In genomic region chr20:49281059-49281912, GRCh38 we compare ENCODE assay signal across 1 cellular context.
TF ChIP-seq lines count a peak whose summit lies in the region.

No MANE protein-coding gene starts in this region.

TF ChIP-seq in HepG2, 621 proteins besides CTCF, POLR2A, EP300 and RAD21 (continued from another document and continues in another):
- peak; percentile 13 for TF ChIP-seq PAXIP1 (CRISPR knock-in tag; conservative IDR thresholded peaks at IDR 0.05)
- TF ChIP-seq CHD2 (IDR thresholded peaks at IDR 0.05; ENCODE audit: low read depth, low read length): no peak
- TF ChIP-seq CENPT (CRISPR knock-in tag; IDR thresholded peaks at IDR 0.05; ENCODE audit: low read depth): no peak
- TF ChIP-seq, protein P1, sequence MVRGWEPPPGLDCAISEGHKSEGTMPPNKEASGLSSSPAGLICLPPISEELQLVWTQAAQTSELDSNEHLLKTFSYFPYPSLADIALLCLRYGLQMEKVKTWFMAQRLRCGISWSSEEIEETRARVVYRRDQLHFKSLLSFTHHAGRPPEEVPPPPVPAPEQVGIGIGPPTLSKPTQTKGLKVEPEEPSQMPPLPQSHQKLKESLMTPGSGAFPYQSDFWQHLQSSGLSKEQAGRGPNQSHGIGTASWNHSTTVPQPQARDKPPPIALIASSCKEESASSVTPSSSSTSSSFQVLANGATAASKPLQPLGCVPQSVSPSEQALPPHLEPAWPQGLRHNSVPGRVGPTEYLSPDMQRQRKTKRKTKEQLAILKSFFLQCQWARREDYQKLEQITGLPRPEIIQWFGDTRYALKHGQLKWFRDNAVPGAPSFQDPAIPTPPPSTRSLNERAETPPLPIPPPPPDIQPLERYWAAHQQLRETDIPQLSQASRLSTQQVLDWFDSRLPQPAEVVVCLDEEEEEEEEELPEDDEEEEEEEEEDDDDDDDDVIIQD (CRISPR knock-in tag; IDR thresholded peaks at IDR 0.05; ENCODE audit: low read depth): peak; percentile 96
- TF ChIP-seq GFI1 (CRISPR knock-in tag; IDR thresholded peaks at IDR 0.05; ENCODE audit: borderline replicate concordance): peak; percentile 61; the same call in 1 of the 2 replicates
- TF ChIP-seq, protein P2, sequence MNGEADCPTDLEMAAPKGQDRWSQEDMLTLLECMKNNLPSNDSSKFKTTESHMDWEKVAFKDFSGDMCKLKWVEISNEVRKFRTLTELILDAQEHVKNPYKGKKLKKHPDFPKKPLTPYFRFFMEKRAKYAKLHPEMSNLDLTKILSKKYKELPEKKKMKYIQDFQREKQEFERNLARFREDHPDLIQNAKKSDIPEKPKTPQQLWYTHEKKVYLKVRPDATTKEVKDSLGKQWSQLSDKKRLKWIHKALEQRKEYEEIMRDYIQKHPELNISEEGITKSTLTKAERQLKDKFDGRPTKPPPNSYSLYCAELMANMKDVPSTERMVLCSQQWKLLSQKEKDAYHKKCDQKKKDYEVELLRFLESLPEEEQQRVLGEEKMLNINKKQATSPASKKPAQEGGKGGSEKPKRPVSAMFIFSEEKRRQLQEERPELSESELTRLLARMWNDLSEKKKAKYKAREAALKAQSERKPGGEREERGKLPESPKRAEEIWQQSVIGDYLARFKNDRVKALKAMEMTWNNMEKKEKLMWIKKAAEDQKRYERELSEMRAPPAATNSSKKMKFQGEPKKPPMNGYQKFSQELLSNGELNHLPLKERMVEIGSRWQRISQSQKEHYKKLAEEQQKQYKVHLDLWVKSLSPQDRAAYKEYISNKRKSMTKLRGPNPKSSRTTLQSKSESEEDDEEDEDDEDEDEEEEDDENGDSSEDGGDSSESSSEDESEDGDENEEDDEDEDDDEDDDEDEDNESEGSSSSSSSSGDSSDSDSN (CRISPR knock-in tag; IDR thresholded peaks at IDR 0.05): no peak
- peak; percentile 97 for TF ChIP-seq ZNF562 (CRISPR knock-in tag; IDR thresholded peaks at IDR 0.05; ENCODE audit: borderline replicate concordance)
- peak; percentile 98 for TF ChIP-seq ELF3 (CRISPR knock-in tag; IDR thresholded peaks at IDR 0.05)
- TF ChIP-seq, protein P3, sequence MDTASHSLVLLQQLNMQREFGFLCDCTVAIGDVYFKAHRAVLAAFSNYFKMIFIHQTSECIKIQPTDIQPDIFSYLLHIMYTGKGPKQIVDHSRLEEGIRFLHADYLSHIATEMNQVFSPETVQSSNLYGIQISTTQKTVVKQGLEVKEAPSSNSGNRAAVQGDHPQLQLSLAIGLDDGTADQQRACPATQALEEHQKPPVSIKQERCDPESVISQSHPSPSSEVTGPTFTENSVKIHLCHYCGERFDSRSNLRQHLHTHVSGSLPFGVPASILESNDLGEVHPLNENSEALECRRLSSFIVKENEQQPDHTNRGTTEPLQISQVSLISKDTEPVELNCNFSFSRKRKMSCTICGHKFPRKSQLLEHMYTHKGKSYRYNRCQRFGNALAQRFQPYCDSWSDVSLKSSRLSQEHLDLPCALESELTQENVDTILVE (CRISPR knock-in tag; IDR thresholded peaks at IDR 0.05): peak; percentile 39; the same call in 1 of the 2 replicates
- peak; percentile 50 for TF ChIP-seq ZNF12 (CRISPR knock-in tag; IDR thresholded peaks at IDR 0.05)
- TF ChIP-seq MTF2 (CRISPR knock-in tag; IDR thresholded peaks at IDR 0.05; ENCODE audit: borderline replicate concordance): no peak
- TF ChIP-seq ZNF75D (CRISPR knock-in tag; IDR thresholded peaks at IDR 0.05; ENCODE audit: borderline replicate concordance): no peak; the same call in 1 of the 2 replicates
- TF ChIP-seq ZNF577 (CRISPR knock-in tag; IDR thresholded peaks at IDR 0.05; ENCODE audit: borderline replicate concordance, low read depth): no peak
- no peak for TF ChIP-seq CBX1 (IDR thresholded peaks at IDR 0.05; ENCODE audit: low read depth)
- no peak for TF ChIP-seq MIER2 (CRISPR knock-in tag; IDR thresholded peaks at IDR 0.05)
- no peak for TF ChIP-seq ZNF253 (CRISPR knock-in tag; IDR thresholded peaks at IDR 0.05; ENCODE audit: borderline replicate concordance)
- TF ChIP-seq ARHGAP35 (CRISPR knock-in tag; IDR thresholded peaks at IDR 0.05; ENCODE audit: borderline replicate concordance): no peak
- TF ChIP-seq GATA4 (IDR thresholded peaks at IDR 0.05; ENCODE audit: borderline replicate concordance, low read depth): 0 out of 2 replicates have a peak, but pooled peaks have one; percentile 47
- 0 out of 2 replicates have a peak, but pooled peaks have one; percentile 17 for TF ChIP-seq NR2F6 (IDR thresholded peaks at IDR 0.05)
- TF ChIP-seq NR2F6 (CRISPR knock-in tag; IDR thresholded peaks at IDR 0.05): no peak
- TF ChIP-seq ZNF335 (CRISPR knock-in tag; IDR thresholded peaks at IDR 0.05): peak; percentile 49; the same call in 1 of the 2 replicates
- peak; percentile 35; the same call in 1 of the 2 replicates for TF ChIP-seq YEATS4 (CRISPR knock-in tag; IDR thresholded peaks at IDR 0.05; ENCODE audit: borderline replicate concordance)
- TF ChIP-seq, protein P4, sequence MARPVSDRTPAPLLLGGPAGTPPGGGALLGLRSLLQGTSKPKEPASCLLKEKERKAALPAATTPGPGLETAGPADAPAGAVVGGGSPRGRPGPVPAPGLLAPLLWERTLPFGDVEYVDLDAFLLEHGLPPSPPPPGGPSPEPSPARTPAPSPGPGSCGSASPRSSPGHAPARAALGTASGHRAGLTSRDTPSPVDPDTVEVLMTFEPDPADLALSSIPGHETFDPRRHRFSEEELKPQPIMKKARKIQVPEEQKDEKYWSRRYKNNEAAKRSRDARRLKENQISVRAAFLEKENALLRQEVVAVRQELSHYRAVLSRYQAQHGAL (CRISPR knock-in tag; IDR thresholded peaks at IDR 0.05; ENCODE audit: not compliant biosample characterization): no peak
- TF ChIP-seq NFYC (CRISPR knock-in tag; IDR thresholded peaks at IDR 0.05): peak; percentile 86
- TF ChIP-seq, protein P5, sequence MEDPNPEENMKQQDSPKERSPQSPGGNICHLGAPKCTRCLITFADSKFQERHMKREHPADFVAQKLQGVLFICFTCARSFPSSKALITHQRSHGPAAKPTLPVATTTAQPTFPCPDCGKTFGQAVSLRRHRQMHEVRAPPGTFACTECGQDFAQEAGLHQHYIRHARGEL (CRISPR knock-in tag; IDR thresholded peaks at IDR 0.05): no peak
- no peak for TF ChIP-seq MAFK (conservative IDR thresholded peaks at IDR 0.05 in 1 of 2, IDR thresholded peaks at IDR 0.05 in 1 of 2; ENCODE audit: low read length in 2 of 2)
- peak; percentile 39; the same call in 1 of the 2 replicates for TF ChIP-seq TAF1 (CRISPR knock-in tag; IDR thresholded peaks at IDR 0.05)
- TF ChIP-seq ZNF232 (CRISPR knock-in tag; IDR thresholded peaks at IDR 0.05; ENCODE audit: borderline replicate concordance): 0 out of 2 replicates have a peak, but pooled peaks have one; percentile 41
- TF ChIP-seq HOXD1 (CRISPR knock-in tag; IDR thresholded peaks at IDR 0.05): no peak
- no peak for TF ChIP-seq RXRA (CRISPR knock-in tag; IDR thresholded peaks at IDR 0.05)
- TF ChIP-seq NR2F1 (CRISPR knock-in tag; IDR thresholded peaks at IDR 0.05): peak in 1 of 2 experiments; percentile 33; a peak in 1 of 4 replicates
- TF ChIP-seq STAT5B (CRISPR knock-in tag; IDR thresholded peaks at IDR 0.05): no peak
- TF ChIP-seq, protein P6, sequence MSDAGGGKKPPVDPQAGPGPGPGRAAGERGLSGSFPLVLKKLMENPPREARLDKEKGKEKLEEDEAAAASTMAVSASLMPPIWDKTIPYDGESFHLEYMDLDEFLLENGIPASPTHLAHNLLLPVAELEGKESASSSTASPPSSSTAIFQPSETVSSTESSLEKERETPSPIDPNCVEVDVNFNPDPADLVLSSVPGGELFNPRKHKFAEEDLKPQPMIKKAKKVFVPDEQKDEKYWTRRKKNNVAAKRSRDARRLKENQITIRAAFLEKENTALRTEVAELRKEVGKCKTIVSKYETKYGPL (CRISPR knock-in tag; IDR thresholded peaks at IDR 0.05): no peak
- TF ChIP-seq ZSCAN29 (CRISPR knock-in tag; conservative IDR thresholded peaks at IDR 0.05): no peak
- no peak for TF ChIP-seq U2AF1 (optimal IDR thresholded peaks at IDR 0.05; ENCODE audit: low read depth, low read length)
- TF ChIP-seq NKX3-1 (CRISPR knock-in tag; IDR thresholded peaks at IDR 0.05): no peak; the same call in 1 of the 2 replicates
- no peak for TF ChIP-seq ZNF30 (CRISPR knock-in tag; IDR thresholded peaks at IDR 0.05)
- TF ChIP-seq, protein P7, sequence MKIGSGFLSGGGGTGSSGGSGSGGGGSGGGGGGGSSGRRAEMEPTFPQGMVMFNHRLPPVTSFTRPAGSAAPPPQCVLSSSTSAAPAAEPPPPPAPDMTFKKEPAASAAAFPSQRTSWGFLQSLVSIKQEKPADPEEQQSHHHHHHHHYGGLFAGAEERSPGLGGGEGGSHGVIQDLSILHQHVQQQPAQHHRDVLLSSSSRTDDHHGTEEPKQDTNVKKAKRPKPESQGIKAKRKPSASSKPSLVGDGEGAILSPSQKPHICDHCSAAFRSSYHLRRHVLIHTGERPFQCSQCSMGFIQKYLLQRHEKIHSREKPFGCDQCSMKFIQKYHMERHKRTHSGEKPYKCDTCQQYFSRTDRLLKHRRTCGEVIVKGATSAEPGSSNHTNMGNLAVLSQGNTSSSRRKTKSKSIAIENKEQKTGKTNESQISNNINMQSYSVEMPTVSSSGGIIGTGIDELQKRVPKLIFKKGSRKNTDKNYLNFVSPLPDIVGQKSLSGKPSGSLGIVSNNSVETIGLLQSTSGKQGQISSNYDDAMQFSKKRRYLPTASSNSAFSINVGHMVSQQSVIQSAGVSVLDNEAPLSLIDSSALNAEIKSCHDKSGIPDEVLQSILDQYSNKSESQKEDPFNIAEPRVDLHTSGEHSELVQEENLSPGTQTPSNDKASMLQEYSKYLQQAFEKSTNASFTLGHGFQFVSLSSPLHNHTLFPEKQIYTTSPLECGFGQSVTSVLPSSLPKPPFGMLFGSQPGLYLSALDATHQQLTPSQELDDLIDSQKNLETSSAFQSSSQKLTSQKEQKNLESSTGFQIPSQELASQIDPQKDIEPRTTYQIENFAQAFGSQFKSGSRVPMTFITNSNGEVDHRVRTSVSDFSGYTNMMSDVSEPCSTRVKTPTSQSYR (CRISPR knock-in tag; IDR thresholded peaks at IDR 0.05; ENCODE audit: borderline replicate concordance): no peak
- TF ChIP-seq CCAR2 (optimal IDR thresholded peaks at IDR 0.05; ENCODE audit: low read depth, low read length): peak; percentile 47
- no peak for TF ChIP-seq ZNF446 (CRISPR knock-in tag; IDR thresholded peaks at IDR 0.05)
- no peak for TF ChIP-seq ZNF782 (CRISPR knock-in tag; IDR thresholded peaks at IDR 0.05; ENCODE audit: borderline replicate concordance)
- TF ChIP-seq U2AF2 (IDR thresholded peaks at IDR 0.05; ENCODE audit: low read depth, low read length): no peak
- peak; percentile 74 for TF ChIP-seq RFX5 (IDR thresholded peaks at IDR 0.05; ENCODE audit: low read depth, low read length)
- TF ChIP-seq ARNT (IDR thresholded peaks at IDR 0.05): no peak
- TF ChIP-seq IKZF5 (CRISPR knock-in tag; IDR thresholded peaks at IDR 0.05): peak; percentile 47
- no peak for TF ChIP-seq ATF2 (CRISPR knock-in tag; IDR thresholded peaks at IDR 0.05)
- 0 out of 2 replicates have a peak, but pooled peaks have one; percentile 44 for TF ChIP-seq BORCS8-MEF2B (CRISPR knock-in tag; IDR thresholded peaks at IDR 0.05)
- TF ChIP-seq NCOA2 (CRISPR knock-in tag; IDR thresholded peaks at IDR 0.05): no peak
- peak; percentile 41; the same call in 1 of the 2 replicates for TF ChIP-seq TARDBP (CRISPR knock-in tag; IDR thresholded peaks at IDR 0.05)
- TF ChIP-seq ZBTB8A (CRISPR knock-in tag; IDR thresholded peaks at IDR 0.05; ENCODE audit: borderline replicate concordance, low read depth): 0 out of 2 replicates have a peak, but pooled peaks have one; percentile 29
- no peak for TF ChIP-seq GPN1 (CRISPR knock-in tag; IDR thresholded peaks at IDR 0.05; ENCODE audit: borderline replicate concordance)
- TF ChIP-seq ZNF746 (CRISPR knock-in tag; IDR thresholded peaks at IDR 0.05): no peak
